ENCODE assay signal across 1 cellular context in genomic region chr11:69615545-69616278, GRCh38.
TF ChIP-seq lines count a peak whose summit lies in the region.

No MANE protein-coding gene starts in this region.

TF ChIP-seq in HepG2, 621 proteins besides CTCF, POLR2A, EP300 and RAD21 (continues in another document):
- TF ChIP-seq MXD1 (CRISPR knock-in tag; IDR thresholded peaks at IDR 0.05) (no peak; the same call in 1 of the 2 replicates), ZNF670 (CRISPR knock-in tag; IDR thresholded peaks at IDR 0.05; ENCODE audit: borderline replicate concordance) (no peak), ZNF136 (CRISPR knock-in tag; IDR thresholded peaks at IDR 0.05; ENCODE audit: low read depth) (no peak), HNF1A (IDR thresholded peaks at IDR 0.05; ENCODE audit: low read depth) (no peak), HNF1A (CRISPR knock-in tag; IDR thresholded peaks at IDR 0.05; ENCODE audit: borderline replicate concordance) (peak; percentile 43; the same call in 1 of the 2 replicates), SAP130 (CRISPR knock-in tag; IDR thresholded peaks at IDR 0.05; ENCODE audit: low read depth) (peak; percentile 39; the same call in 1 of the 2 replicates), ZNF768 (CRISPR knock-in tag; IDR thresholded peaks at IDR 0.05) (peak; percentile 52; the same call in 1 of the 2 replicates), RFX5 (IDR thresholded peaks at IDR 0.05; ENCODE audit: low read depth, low read length) (no peak), ZNF567 (CRISPR knock-in tag; IDR thresholded peaks at IDR 0.05; ENCODE audit: borderline replicate concordance) (peak; percentile 39; the same call in 1 of the 2 replicates), HCFC1 (IDR thresholded peaks at IDR 0.05; ENCODE audit: low read depth, low read length) (no peak), ZNF12 (CRISPR knock-in tag; IDR thresholded peaks at IDR 0.05) (peak; percentile 63; the same call in 1 of the 2 replicates), ZNF775 (CRISPR knock-in tag; IDR thresholded peaks at IDR 0.05; ENCODE audit: borderline replicate concordance) (no peak), PRDM10 (CRISPR knock-in tag; IDR thresholded peaks at IDR 0.05; ENCODE audit: low read depth) (0 out of 2 replicates have a peak, but pooled peaks have one; percentile 21), BORCS8-MEF2B (CRISPR knock-in tag; IDR thresholded peaks at IDR 0.05) (no peak; the same call in 1 of the 2 replicates), ZNF503 (CRISPR knock-in tag; IDR thresholded peaks at IDR 0.05) (no peak), ZNF143 (CRISPR knock-in tag; IDR thresholded peaks at IDR 0.05) (peak; percentile 87), SMYD3 (CRISPR knock-in tag; IDR thresholded peaks at IDR 0.05) (no peak), RXRA (CRISPR knock-in tag; IDR thresholded peaks at IDR 0.05) (peak; percentile 57; the same call in 1 of the 2 replicates), KLF6 (CRISPR knock-in tag; IDR thresholded peaks at IDR 0.05) (no peak), ZNF710 (CRISPR knock-in tag; IDR thresholded peaks at IDR 0.05; ENCODE audit: borderline replicate concordance) (peak; percentile 66; the same call in 1 of the 2 replicates), SPEN (CRISPR knock-in tag; IDR thresholded peaks at IDR 0.05; ENCODE audit: low read depth) (peak; percentile 91), NKX3-1 (CRISPR knock-in tag; IDR thresholded peaks at IDR 0.05) (no peak), ZFP91 (CRISPR knock-in tag; IDR thresholded peaks at IDR 0.05; ENCODE audit: borderline replicate concordance) (peak; percentile 57; the same call in 1 of the 2 replicates), RXRB (CRISPR knock-in tag; IDR thresholded peaks at IDR 0.05; ENCODE audit: borderline replicate concordance) (peak; percentile 49; the same call in 1 of the 2 replicates), ZFAT (CRISPR knock-in tag; conservative IDR thresholded peaks at IDR 0.05) (no peak), CSRNP1 (CRISPR knock-in tag; IDR thresholded peaks at IDR 0.05) (no peak), ZNF326 (CRISPR knock-in tag; IDR thresholded peaks at IDR 0.05; ENCODE audit: borderline replicate concordance) (no peak), RBM39 (IDR thresholded peaks at IDR 0.05; ENCODE audit: low read depth, low read length, poor library complexity, severe bottlenecking) (no peak), CENPX (CRISPR knock-in tag; IDR thresholded peaks at IDR 0.05) (no peak), SIN3B (IDR thresholded peaks at IDR 0.05; ENCODE audit: low read length) (no peak), ZNF704 (CRISPR knock-in tag; IDR thresholded peaks at IDR 0.05; ENCODE audit: borderline replicate concordance) (no peak), ZFYVE20 (CRISPR knock-in tag; IDR thresholded peaks at IDR 0.05; ENCODE audit: borderline replicate concordance, low read depth) (no peak), PHB2 (IDR thresholded peaks at IDR 0.05; ENCODE audit: partially characterized antibody) (no peak), ZNF263 (CRISPR knock-in tag; IDR thresholded peaks at IDR 0.05) (peak; percentile 66)
